ENCODE assay signal across 18 cellular contexts in genomic region chr3:119918992-119919933, GRCh38.
DNase-seq lines count a peak whose midpoint lies in the region; ATAC-seq and TF ChIP-seq lines count a peak whose summit lies in the region.
"Had no signal": no experiment of that assay in that cellular context is flagged by ENCODE, and none has a peak within 500 bp of the region (broad histone marks: within the 10 kb centered on the region; RNA-seq: fewer than 3 reads in every experiment).

No MANE protein-coding gene starts in this region.

- H3K36me3 Mint-ChIP-seq in HFFc6 (ENCODE audit: low read depth): peaks cover 18% of the 10 kb centered on the region
- peaks cover 14% of the 10 kb centered on the region for H3K36me3 Mint-ChIP-seq in chondrocyte (ENCODE audit: low read depth)
- H3K36me3 Mint-ChIP-seq in neural crest cell (ENCODE audit: low read depth): peaks cover 25% of the 10 kb centered on the region

- H3K4me3 Mint-ChIP-seq in HFFc6 (no peak overlapping the region), chondrocyte (ENCODE audit: unreplicated experiment) (no peak overlapping the region), neural crest cell (no peak overlapping the region)
- H3K4me3 Mint-ChIP-seq: activated naive CD8-positive, alpha-beta T cell treated with anti-CD3 and anti-CD28 coated beads, Interleukin-2, amount 10 ng/mL, durations not matched to agents 7 days and 5 days; stimulated activated effector memory CD8-positive, alpha-beta T cell treated with anti-CD3 and anti-CD28 coated beads, Interleukin-12 subunit alpha, Interleukin-12 subunit beta, amount 100 ng/mL, for 72 hours had no signal

- TF ChIP-seq CTCF in HFFc6 (IDR thresholded peaks at IDR 0.05) (peak; percentile 57), chondrocyte (IDR thresholded peaks at IDR 0.05) (peak; percentile 61), neural crest cell (conservative IDR thresholded peaks at IDR 0.05) (peak; percentile 35)

- peak; percentile 44 for DNase-seq in ELR (ENCODE audit: low read depth)
- DNase-seq in HFFc6: no peak
- no peak for DNase-seq in chondrocyte (ENCODE audit: low spot score)
- DNase-seq in neural crest cell (ENCODE audit: low read depth, low spot score): no peak
- DNase-seq in GM19240 (ENCODE audit: insufficient read length, low spot score): no peak
- no peak for DNase-seq in GDM1 (lab: John Stamatoyannopoulos, UW)
- DNase-seq: activated naive CD8-positive, alpha-beta T cell treated with anti-CD3 and anti-CD28 coated beads, Interleukin-2, amount 10 ng/mL, durations not matched to agents 7 days and 5 days; effector CD8-positive, alpha-beta T cell; gastrocnemius medialis; GOT3; left ventricle myocardium superior; NCI-H146; NCI-H2227 treated with DMSO at 0.1 percent for 48 hours; T1000 had no signal

- H3K4me1 Mint-ChIP-seq in HFFc6 (ENCODE audit: low read depth) (peaks cover 23% of the 10 kb centered on the region), chondrocyte (ENCODE audit: low read depth) (peaks cover 6% of the 10 kb centered on the region), neural crest cell (no peaks in the 10 kb centered on the region)

- H3K27me3 Mint-ChIP-seq in HFFc6 (ENCODE audit: insufficient read depth) (no peaks in the 10 kb centered on the region), chondrocyte (ENCODE audit: low read depth) (no peaks in the 10 kb centered on the region), neural crest cell (ENCODE audit: low read depth) (no peaks in the 10 kb centered on the region)
- H3K27me3 Mint-ChIP-seq: activated naive CD8-positive, alpha-beta T cell treated with anti-CD3 and anti-CD28 coated beads, Interleukin-2, amount 10 ng/mL, durations not matched to agents 7 days and 5 days had no signal

- no peak overlapping the region for H3K27ac Mint-ChIP-seq in HFFc6
- no peak overlapping the region for H3K27ac Mint-ChIP-seq in chondrocyte (ENCODE audit: unreplicated experiment)
- H3K27ac Mint-ChIP-seq in neural crest cell (ENCODE audit: unreplicated experiment): no peak overlapping the region
- H3K27ac Mint-ChIP-seq: activated naive CD8-positive, alpha-beta T cell treated with anti-CD3 and anti-CD28 coated beads, Interleukin-2, amount 10 ng/mL, durations not matched to agents 7 days and 5 days; stimulated activated effector memory CD8-positive, alpha-beta T cell treated with anti-CD3 and anti-CD28 coated beads, Interleukin-12 subunit alpha, Interleukin-12 subunit beta, amount 100 ng/mL, for 72 hours had no signal

- H3K9me3 Mint-ChIP-seq in HFFc6 (no peaks in the 10 kb centered on the region), chondrocyte (ENCODE audit: low read depth) (peaks cover 5% of the 10 kb centered on the region), neural crest cell (peaks cover 2% of the 10 kb centered on the region)
- H3K9me3 Mint-ChIP-seq: stimulated activated effector memory CD8-positive, alpha-beta T cell treated with anti-CD3 and anti-CD28 coated beads, Interleukin-12 subunit alpha, Interleukin-12 subunit beta, amount 100 ng/mL, for 72 hours had no signal

- ATAC-seq in GM21367 (IDR thresholded peaks at IDR 0.05; ENCODE audit: unreplicated experiment) (no peak), HG02840 (IDR thresholded peaks at IDR 0.05; ENCODE audit: low FRiP score, unreplicated experiment) (no peak)
- ATAC-seq: gastrocnemius medialis; left ventricle myocardium superior; Right ventricle myocardium inferior; stimulated activated effector memory CD8-positive, alpha-beta T cell treated with anti-CD3 and anti-CD28 coated beads, Interleukin-12 subunit alpha, Interleukin-12 subunit beta, amount 100 ng/mL, for 72 hours had no signal
